1 cellular context compared by ENCODE assay signal in the genomic region with DNA sequence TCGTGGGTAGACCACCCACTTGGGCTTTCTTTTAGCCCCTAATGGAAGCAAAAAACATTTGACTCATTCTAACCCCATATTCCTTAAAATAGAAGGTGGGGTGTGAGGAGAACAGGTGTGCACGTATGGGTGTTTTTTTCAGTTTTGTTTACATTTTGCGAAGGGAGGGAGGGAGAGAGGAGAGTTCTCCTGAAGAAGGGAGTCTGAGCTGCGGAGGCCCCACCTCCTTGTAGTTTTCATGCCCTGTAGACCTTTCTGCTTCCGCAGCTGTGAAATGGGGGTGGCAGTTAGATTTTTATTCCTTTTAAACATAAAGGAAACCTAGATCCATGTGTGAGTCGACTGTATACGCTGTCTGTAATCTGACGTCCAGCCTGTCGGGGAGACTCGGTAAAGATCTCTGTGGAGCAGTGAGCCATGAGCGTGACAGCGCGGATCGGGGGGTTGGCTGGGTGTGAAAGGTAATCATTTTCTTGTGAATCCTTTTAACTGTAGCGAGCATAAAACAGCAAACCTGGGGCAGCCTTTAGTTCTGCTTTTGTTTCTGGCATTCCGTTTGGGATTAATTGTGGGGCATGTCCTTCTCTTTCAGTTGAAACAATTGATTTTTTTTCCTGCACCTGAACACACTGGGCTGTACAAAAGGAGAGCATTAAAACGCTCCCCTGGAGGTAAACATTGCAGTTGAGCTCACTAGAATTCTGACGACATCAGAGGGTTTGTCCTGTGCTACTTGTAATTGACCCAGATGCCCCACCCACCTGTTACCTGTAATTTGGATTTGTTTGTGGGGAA.
TF ChIP-seq lines count a peak whose summit lies in the region.

No MANE protein-coding gene starts in this region.

TF ChIP-seq in HepG2, 621 proteins besides CTCF, POLR2A, EP300 and RAD21 (continued from another document):
- no peak for TF ChIP-seq GTF2F1 (IDR thresholded peaks at IDR 0.05; ENCODE audit: low read length)
- TF ChIP-seq TEAD3 (CRISPR knock-in tag; optimal IDR thresholded peaks at IDR 0.05; ENCODE audit: borderline replicate concordance): peak; percentile 33
- TF ChIP-seq SOX13 (IDR thresholded peaks at IDR 0.05): peak; percentile 24; the same call in 1 of the 2 replicates
- TF ChIP-seq SOX13 (CRISPR knock-in tag; conservative IDR thresholded peaks at IDR 0.05 in 1 of 2, IDR thresholded peaks at IDR 0.05 in 1 of 2): peak in 1 of 2 experiments; percentile 87; a peak in 2 of 4 replicates
- peak; percentile 76; the same call in 1 of the 2 replicates for TF ChIP-seq SOX5 (CRISPR knock-in tag; IDR thresholded peaks at IDR 0.05; ENCODE audit: borderline replicate concordance)
- TF ChIP-seq U2AF2 (IDR thresholded peaks at IDR 0.05; ENCODE audit: low read depth, low read length): no peak
- no peak for TF ChIP-seq HHEX (CRISPR knock-in tag; IDR thresholded peaks at IDR 0.05)
- TF ChIP-seq, protein P1, sequence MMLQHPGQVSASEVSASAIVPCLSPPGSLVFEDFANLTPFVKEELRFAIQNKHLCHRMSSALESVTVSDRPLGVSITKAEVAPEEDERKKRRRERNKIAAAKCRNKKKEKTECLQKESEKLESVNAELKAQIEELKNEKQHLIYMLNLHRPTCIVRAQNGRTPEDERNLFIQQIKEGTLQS (CRISPR knock-in tag; IDR thresholded peaks at IDR 0.05): no peak
- TF ChIP-seq RBM39 (IDR thresholded peaks at IDR 0.05; ENCODE audit: low read depth, low read length, poor library complexity, severe bottlenecking): no peak
- TF ChIP-seq SRY (CRISPR knock-in tag; IDR thresholded peaks at IDR 0.05): no peak
- TF ChIP-seq, protein P2, sequence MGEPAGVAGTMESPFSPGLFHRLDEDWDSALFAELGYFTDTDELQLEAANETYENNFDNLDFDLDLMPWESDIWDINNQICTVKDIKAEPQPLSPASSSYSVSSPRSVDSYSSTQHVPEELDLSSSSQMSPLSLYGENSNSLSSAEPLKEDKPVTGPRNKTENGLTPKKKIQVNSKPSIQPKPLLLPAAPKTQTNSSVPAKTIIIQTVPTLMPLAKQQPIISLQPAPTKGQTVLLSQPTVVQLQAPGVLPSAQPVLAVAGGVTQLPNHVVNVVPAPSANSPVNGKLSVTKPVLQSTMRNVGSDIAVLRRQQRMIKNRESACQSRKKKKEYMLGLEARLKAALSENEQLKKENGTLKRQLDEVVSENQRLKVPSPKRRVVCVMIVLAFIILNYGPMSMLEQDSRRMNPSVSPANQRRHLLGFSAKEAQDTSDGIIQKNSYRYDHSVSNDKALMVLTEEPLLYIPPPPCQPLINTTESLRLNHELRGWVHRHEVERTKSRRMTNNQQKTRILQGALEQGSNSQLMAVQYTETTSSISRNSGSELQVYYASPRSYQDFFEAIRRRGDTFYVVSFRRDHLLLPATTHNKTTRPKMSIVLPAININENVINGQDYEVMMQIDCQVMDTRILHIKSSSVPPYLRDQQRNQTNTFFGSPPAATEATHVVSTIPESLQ (CRISPR knock-in tag; conservative IDR thresholded peaks at IDR 0.05): no peak
- TF ChIP-seq POLR2AphosphoS2 (IDR thresholded peaks at IDR 0.05; ENCODE audit: low read depth, low read length): no peak
- 0 out of 2 replicates have a peak, but pooled peaks have one; percentile 32 for TF ChIP-seq JUNB (CRISPR knock-in tag; IDR thresholded peaks at IDR 0.05; ENCODE audit: borderline replicate concordance)
- TF ChIP-seq HNRNPLL (IDR thresholded peaks at IDR 0.05; ENCODE audit: low read depth, low read length, poor library complexity, severe bottlenecking): no peak
- TF ChIP-seq, protein P3, sequence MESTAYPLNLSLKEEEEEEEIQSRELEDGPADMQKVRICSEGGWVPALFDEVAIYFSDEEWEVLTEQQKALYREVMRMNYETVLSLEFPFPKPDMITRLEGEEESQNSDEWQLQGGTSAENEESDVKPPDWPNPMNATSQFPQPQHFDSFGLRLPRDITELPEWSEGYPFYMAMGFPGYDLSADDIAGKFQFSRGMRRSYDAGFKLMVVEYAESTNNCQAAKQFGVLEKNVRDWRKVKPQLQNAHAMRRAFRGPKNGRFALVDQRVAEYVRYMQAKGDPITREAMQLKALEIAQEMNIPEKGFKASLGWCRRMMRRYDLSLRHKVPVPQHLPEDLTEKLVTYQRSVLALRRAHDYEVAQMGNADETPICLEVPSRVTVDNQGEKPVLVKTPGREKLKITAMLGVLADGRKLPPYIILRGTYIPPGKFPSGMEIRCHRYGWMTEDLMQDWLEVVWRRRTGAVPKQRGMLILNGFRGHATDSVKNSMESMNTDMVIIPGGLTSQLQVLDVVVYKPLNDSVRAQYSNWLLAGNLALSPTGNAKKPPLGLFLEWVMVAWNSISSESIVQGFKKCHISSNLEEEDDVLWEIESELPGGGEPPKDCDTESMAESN (CRISPR knock-in tag; conservative IDR thresholded peaks at IDR 0.05): no peak
- TF ChIP-seq GATAD2A (CRISPR knock-in tag; IDR thresholded peaks at IDR 0.05): peak; percentile 31; the same call in 1 of the 2 replicates
- TF ChIP-seq ASH2L (IDR thresholded peaks at IDR 0.05; ENCODE audit: insufficient read length, low read depth, low read length): peak; percentile 33
